ENCODE assay signal across 17 cellular contexts in genomic region chr1:234953655-234954420, GRCh38.
DNase-seq lines count a peak whose midpoint lies in the region; ATAC-seq and TF ChIP-seq lines count a peak whose summit lies in the region.
"Had no signal": no experiment of that assay in that cellular context is flagged by ENCODE, and none has a peak within 500 bp of the region (broad histone marks: within the 10 kb centered on the region; RNA-seq: fewer than 3 reads in every experiment).

No MANE protein-coding gene starts in this region.

- TF ChIP-seq CTCF in endodermal cell (conservative IDR thresholded peaks at IDR 0.05), result no peak
- no peak for TF ChIP-seq CTCF in CD8-positive, alpha-beta T cell (IDR thresholded peaks at IDR 0.05)
- TF ChIP-seq CTCF in body of pancreas (IDR thresholded peaks at IDR 0.05), result no peak

- CTCF ChIA-PET in CD8-positive, alpha-beta T cell (lab: Charles Lee), result interaction anchor here (1.5 to 1.7 kb wide), 2 partner anchors 9 to 12 kb away, joined by 3 read pairs; no protein-coding TSS in a partner anchor

- H3K36me3 ChIP-seq in SJCRH30, result no peaks in the 10 kb centered on the region
- no peaks in the 10 kb centered on the region for H3K36me3 ChIP-seq in endodermal cell (ENCODE audit: control insufficient read depth, insufficient read depth, low read length)
- no peaks in the 10 kb centered on the region for H3K36me3 ChIP-seq in aorta (ENCODE audit: control insufficient read depth in 1 of 2, insufficient read depth in 2 of 2, low read length in 1 of 2)
- no peaks in the 10 kb centered on the region for H3K36me3 ChIP-seq in CD8-positive, alpha-beta T cell (ENCODE audit: insufficient read depth, low read length)
- H3K36me3 ChIP-seq in body of pancreas (replicated peaks in 1 of 2; ENCODE audit: insufficient read depth in 1 of 2, low read depth in 2 of 2), result no peaks in the 10 kb centered on the region
- H3K36me3 ChIP-seq: HAP-1, pancreas had no signal

- peaks cover 3% of the 10 kb centered on the region for H3K36me3 Mint-ChIP-seq in endodermal cell (ENCODE audit: low read depth)
- H3K36me3 Mint-ChIP-seq in CD8-positive, alpha-beta T cell, result no peaks in the 10 kb centered on the region

- no peak overlapping the region for H3K9ac ChIP-seq in endodermal cell (ENCODE audit: extremely low read depth, low read length, poor library complexity, severe bottlenecking)
- H3K9ac ChIP-seq: SK-N-SH had no signal

- peaks cover 12% of the 10 kb centered on the region for H3K9me3 Mint-ChIP-seq in endodermal cell
- peaks cover 5% of the 10 kb centered on the region for H3K9me3 Mint-ChIP-seq in CD8-positive, alpha-beta T cell

- H3K4me3 ChIP-seq in GM08714 (ENCODE audit: low read length) (peak overlapping the region; percentile 10; the same call in 1 of the 2 replicates), SJCRH30 (no peak overlapping the region), endodermal cell (ENCODE audit: low read length) (no peak overlapping the region), aorta (ENCODE audit: low read length in 2 of 2) (no peak overlapping the region), body of pancreas (no peak overlapping the region)
- no peak overlapping the region for H3K4me3 ChIP-seq in CD8-positive, alpha-beta T cell (ENCODE audit: low read depth, low read length)
- H3K4me3 ChIP-seq: HAP-1, pancreas had no signal

- no peak overlapping the region for H3K4me3 Mint-ChIP-seq in endodermal cell
- H3K4me3 Mint-ChIP-seq in CD8-positive, alpha-beta T cell, result no peak overlapping the region

- peaks cover 26% of the 10 kb centered on the region for H3K4me1 Mint-ChIP-seq in endodermal cell
- peaks cover 24% of the 10 kb centered on the region for H3K4me1 Mint-ChIP-seq in CD8-positive, alpha-beta T cell (ENCODE audit: low read depth)

- WGBS in endodermal cell (ENCODE audit: insufficient coverage in 1 of 2, insufficient read length in 1 of 2), 2 experiments, result 79 to 91% methylated on average over 7 to 12 of the region's 13 CpGs
- WGBS in aorta, 2 donors, result 90 to 92% methylated on average over 13 of the region's 13 CpGs
- WGBS in body of pancreas, 2 donors, result 79 to 88% methylated on average over 13 of the region's 13 CpGs

- no peak for TF ChIP-seq POLR2A in body of pancreas (IDR thresholded peaks at IDR 0.05)

- peak overlapping the region; percentile 74 for H3K27ac ChIP-seq in SJCRH30
- peak overlapping the region; percentile 50 for H3K27ac ChIP-seq in endodermal cell (ENCODE audit: low read depth, low read length)
- no peak overlapping the region for H3K27ac ChIP-seq in aorta (ENCODE audit: low read depth in 1 of 2, low read length in 2 of 2)
- no peak overlapping the region for H3K27ac ChIP-seq in CD8-positive, alpha-beta T cell (ENCODE audit: low read depth, low read length)
- H3K27ac ChIP-seq in body of pancreas, result no peak overlapping the region

- ATAC-seq in sciatic nerve (no peak), aorta (ENCODE audit: low FRiP score) (no peak), GM21515 (IDR thresholded peaks at IDR 0.05; ENCODE audit: unreplicated experiment) (no peak), body of pancreas (no peak)
- ATAC-seq in CD8-positive, alpha-beta T cell, result no peak
- ATAC-seq: left cardiac atrium, pancreas had no signal

- H3K4me1 ChIP-seq in SJCRH30 (peaks cover 50% of the 10 kb centered on the region), endodermal cell (ENCODE audit: control insufficient read depth, insufficient read depth, low read length) (peaks cover 22% of the 10 kb centered on the region), aorta (ENCODE audit: control insufficient read depth in 1 of 2, insufficient read depth in 2 of 2, low read length in 2 of 2) (no peaks in the 10 kb centered on the region), body of pancreas (peaks cover 45% of the 10 kb centered on the region)
- H3K4me1 ChIP-seq in CD8-positive, alpha-beta T cell (ENCODE audit: insufficient read depth, low read length), result peaks cover 17% of the 10 kb centered on the region

- H3K9me3 ChIP-seq in SJCRH30 (replicated peaks) (peaks cover 4% of the 10 kb centered on the region; the same call in 1 of the 2 replicates), endodermal cell (ENCODE audit: control insufficient read depth, low read length) (peaks cover 9% of the 10 kb centered on the region), aorta (ENCODE audit: control insufficient read depth, low read length) (no peaks in the 10 kb centered on the region), body of pancreas (no peaks in the 10 kb centered on the region)
- no peaks in the 10 kb centered on the region for H3K9me3 ChIP-seq in CD8-positive, alpha-beta T cell (ENCODE audit: low read length)
- H3K9me3 ChIP-seq: HAP-1, pancreas had no signal

- no peaks in the 10 kb centered on the region for H3K27me3 Mint-ChIP-seq in endodermal cell (ENCODE audit: insufficient read depth)
- no peaks in the 10 kb centered on the region for H3K27me3 Mint-ChIP-seq in CD8-positive, alpha-beta T cell (ENCODE audit: low read depth)

- POLR2A ChIA-PET in CD8-positive, alpha-beta T cell (lab: Charles Lee), result interaction anchor here (0.7 kb wide), 2 partner anchors 20 to 350 kb away, joined by 3 read pairs; no protein-coding TSS in a partner anchor

- no peaks in the 10 kb centered on the region for H3K27me3 ChIP-seq in SJCRH30
- H3K27me3 ChIP-seq in endodermal cell (ENCODE audit: control insufficient read depth, insufficient read depth, low read length, poor library complexity, severe bottlenecking), result no peaks in the 10 kb centered on the region
- no peaks in the 10 kb centered on the region for H3K27me3 ChIP-seq in aorta (ENCODE audit: control insufficient read depth in 1 of 2, insufficient read depth in 2 of 2, low read length in 1 of 2)
- H3K27me3 ChIP-seq in CD8-positive, alpha-beta T cell (ENCODE audit: insufficient read depth, low read length), result no peaks in the 10 kb centered on the region
- no peaks in the 10 kb centered on the region for H3K27me3 ChIP-seq in body of pancreas
- H3K27me3 ChIP-seq: pancreas had no signal

- intact Hi-C loops in sciatic nerve (cut with DNase I) (no loop called here), aorta (cut with DNase I) (no loop called here), body of pancreas (cut with DNase I) (no loop called here)
- intact Hi-C loops in CD8-positive, alpha-beta T cell (cut with DNase I, micrococcal nuclease), result no loop called here

- no peak overlapping the region for H3K27ac Mint-ChIP-seq in endodermal cell
- no peak overlapping the region for H3K27ac Mint-ChIP-seq in CD8-positive, alpha-beta T cell

- peak; percentile 75 to 90 for DNase-seq in SJCRH30
- DNase-seq in endodermal cell, result no peak
- DNase-seq in sciatic nerve (ENCODE audit: low spot score), result peak; percentile 12
- no peak for DNase-seq in aorta
- DNase-seq in CD8-positive, alpha-beta T cell, result no peak
- DNase-seq in body of pancreas, result no peak
- DNase-seq: activated CD4-positive, alpha-beta T cell treated with anti-CD3 and anti-CD28 coated beads, Interleukin-2, amount 50 U/mL, for 1 hour; dermis blood vessel endothelial cell; left cardiac atrium; NCI-H1417; NCI-H774; pancreas; stimulated activated naive CD4-positive, alpha-beta T cell had no signal

Comparison
In these comparisons a context has a peak if more than half of its experiments do, and no peak if none do; other contexts are left out.
1. DNase-seq: peak in SJCRH30 (2 of 2) and sciatic nerve (single experiment); none in endodermal cell (single experiment), aorta (0 of 2), CD8-positive, alpha-beta T cell (0 of 7) and body of pancreas (0 of 4).
2. H3K27ac ChIP-seq: peak in SJCRH30 (single experiment) and endodermal cell (single experiment); none in aorta (0 of 2), CD8-positive, alpha-beta T cell (single experiment) and body of pancreas (0 of 4).